1 cellular context compared by ENCODE assay signal in genomic region chr11:124670732-124671131, GRCh38.
TF ChIP-seq lines count a peak whose summit lies in the region.

No MANE protein-coding gene starts in this region.

TF ChIP-seq in K562, 482 proteins besides CTCF, POLR2A, EP300 and RAD21:
- TF ChIP-seq SMARCA5 (IDR thresholded peaks at IDR 0.05) (no peak), VEZF1 (CRISPR knock-in tag; IDR thresholded peaks at IDR 0.05) (peak; percentile 28; the same call in 1 of the 2 replicates)
